Comparison of ENCODE assay signal across 15 cellular contexts in genomic region chr2:135996304-135996703, GRCh38.
"Had no signal": no experiment of that assay in that cellular context is flagged by ENCODE, and none has a peak within 500 bp of the region (broad histone marks: within the 10 kb centered on the region; RNA-seq: fewer than 3 reads in every experiment).

No MANE protein-coding gene starts in this region.

- DNase-seq: cortex of kidney; dorsolateral prefrontal cortex; effector CD8-positive, alpha-beta T cell; foreskin melanocyte; heart right ventricle; hypothalamus; kidney glomerular epithelial cell; naive thymus-derived CD8-positive, alpha-beta T cell; posterior cingulate gyrus; sigmoid colon; stimulated activated CD4-positive, alpha-beta T cell treated with anti-CD3 and anti-CD28 coated beads, Interleukin-2, amount 100 ng/mL, for 24 hours; stimulated activated CD4-positive, alpha-beta T cell treated with anti-CD3 and anti-CD28 coated beads, Interleukin-4, amount 100 ng/mL, for 4 hours; stimulated activated naive CD4-positive, alpha-beta T cell; thyroid gland had no signal

- H3K27ac Mint-ChIP-seq: type B pancreatic cell had no signal

- H3K9me3 Mint-ChIP-seq: naive thymus-derived CD8-positive, alpha-beta T cell; type B pancreatic cell had no signal

- H3K36me3 Mint-ChIP-seq: naive thymus-derived CD8-positive, alpha-beta T cell; type B pancreatic cell had no signal

- ATAC-seq: heart right ventricle; naive thymus-derived CD8-positive, alpha-beta T cell had no signal

- H3K4me3 Mint-ChIP-seq: naive thymus-derived CD8-positive, alpha-beta T cell; type B pancreatic cell had no signal

- H3K27me3 Mint-ChIP-seq: naive thymus-derived CD8-positive, alpha-beta T cell; type B pancreatic cell had no signal
